14 cellular contexts compared by ENCODE assay signal in the genomic region with DNA sequence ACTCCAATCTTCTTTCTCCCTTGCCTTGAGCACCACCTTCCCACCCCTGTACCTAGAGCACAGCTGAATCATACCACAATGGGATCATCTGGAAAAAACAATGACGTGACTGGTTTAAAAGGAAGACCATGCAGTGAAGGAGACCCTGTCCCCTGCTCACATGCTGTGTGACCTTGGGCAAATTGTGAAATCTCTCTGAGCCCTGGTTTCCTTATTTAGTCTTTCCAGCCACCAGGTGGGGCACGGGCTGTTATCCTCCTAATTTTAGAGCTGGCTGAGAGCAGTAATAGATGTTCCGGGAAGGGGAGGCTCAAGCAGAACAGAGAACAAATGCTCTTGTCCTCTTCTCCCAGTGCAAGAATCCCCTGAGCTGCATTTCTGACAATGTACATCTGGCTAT.
DNase-seq lines count a peak whose midpoint lies in the region; ATAC-seq and TF ChIP-seq lines count a peak whose summit lies in the region.
"Had no signal": no experiment of that assay in that cellular context is flagged by ENCODE, and none has a peak within 500 bp of the region (broad histone marks: within the 10 kb centered on the region; RNA-seq: fewer than 3 reads in every experiment).

No MANE protein-coding gene starts in this region.

- DNase-seq in Right ventricle myocardium superior: peak; percentile 58
- DNase-seq in cardiac septum (ENCODE audit: low spot score): no peak
- DNase-seq in brain microvascular endothelial cell: no peak
- DNase-seq in iPS-NIHi7 (ENCODE audit: extremely low spot score): peak; percentile 50
- no peak for DNase-seq in transverse colon
- DNase-seq: activated naive CD4-positive, alpha-beta T cell treated with anti-CD3 and anti-CD28 coated beads, Interleukin-2, amount 50 U/mL, for 16 hours; mammary epithelial cell; NCI-H1048; OCI-M1 had no signal

- TF ChIP-seq CTCF in brain microvascular endothelial cell (IDR thresholded peaks at IDR 0.05; ENCODE audit: low read depth, low read length, missing control alignments) (peak; percentile 46), transverse colon (IDR thresholded peaks at IDR 0.05) (peak in 2 of 5 experiments; percentile 19 to 29)

- H3K4me1 Mint-ChIP-seq in activated T-helper 17 cell treated with anti-CD3 and anti-CD28 coated beads, Interleukin-2, amount 50 U/mL, for 72 hours: no peaks in the 10 kb centered on the region
- H3K4me1 Mint-ChIP-seq: stimulated activated memory B cell treated with anti-CD40 and anti-IgM and Interleukin-4, amounts not matched to agents 10 μg/mL and 1 μg/mL and 100 μg/mL, for 72 hours had no signal

- H3K9me3 ChIP-seq in transverse colon: no peaks in the 10 kb centered on the region
- H3K9me3 ChIP-seq: BLaER1 had no signal

- peak; percentile 85 for ATAC-seq in Right ventricle myocardium superior (ENCODE audit: poor library complexity)
- ATAC-seq in GM19397 (IDR thresholded peaks at IDR 0.05; ENCODE audit: unreplicated experiment): no peak
- ATAC-seq in activated T-helper 17 cell treated with anti-CD3 and anti-CD28 coated beads, Interleukin-2, amount 50 U/mL, for 72 hours (replicated peaks): no peak
- no peak for ATAC-seq in GM21737 (IDR thresholded peaks at IDR 0.05; ENCODE audit: unreplicated experiment)
- ATAC-seq: stimulated activated memory B cell treated with anti-CD40 and anti-IgM and Interleukin-4, amounts not matched to agents 10 μg/mL and 1 μg/mL and 100 μg/mL, for 72 hours had no signal

- TF ChIP-seq POLR2A in transverse colon (IDR thresholded peaks at IDR 0.05): no peak

- WGBS in transverse colon (ENCODE audit: low coverage in 1 of 2), 2 donors: 61% methylated on average over 3 of the region's 3 CpGs; no CpG with 5 or more reads in 1 of the 2 donors

- intact Hi-C loops in Right ventricle myocardium superior (cut with DNase I) (no loop called here), cardiac septum (cut with DNase I) (no loop called here), transverse colon (cut with DNase I; ENCODE audit: low total_unique reads) (no loop called here)

- in situ Hi-C loops in brain microvascular endothelial cell (cut with HindIII; ENCODE audit: low pct_ligation_motif_present, low sequenced_read_pairs): no loop called here
- in situ Hi-C loops in transverse colon (cut with MboI; ENCODE audit: low pct_ligation_motif_present in 1 of 4, low pct_unique_long_range_greater_than_20kb in 1 of 4, low sequenced_read_pairs in 3 of 4): no loop called here

- H3K36me3 ChIP-seq in brain microvascular endothelial cell (replicated peaks) (no peaks in the 10 kb centered on the region), transverse colon (no peaks in the 10 kb centered on the region)
- H3K36me3 ChIP-seq: BLaER1 had no signal

- no peaks in the 10 kb centered on the region for H3K27me3 ChIP-seq in brain microvascular endothelial cell (replicated peaks)
- no peaks in the 10 kb centered on the region for H3K27me3 ChIP-seq in transverse colon
- H3K27me3 ChIP-seq: BLaER1 had no signal

- H3K27ac ChIP-seq in brain microvascular endothelial cell (no peak overlapping the region), transverse colon (no peak overlapping the region)
- H3K27ac ChIP-seq: BLaER1 had no signal

- no peak overlapping the region for H3K4me3 Mint-ChIP-seq in activated T-helper 17 cell treated with anti-CD3 and anti-CD28 coated beads, Interleukin-2, amount 50 U/mL, for 72 hours
- H3K4me3 Mint-ChIP-seq: stimulated activated memory B cell treated with anti-CD40 and anti-IgM and Interleukin-4, amounts not matched to agents 10 μg/mL and 1 μg/mL and 100 μg/mL, for 72 hours had no signal

- H3K4me3 ChIP-seq in brain microvascular endothelial cell (ENCODE audit: low read depth, low read length) (no peak overlapping the region), transverse colon (no peak overlapping the region)
- H3K4me3 ChIP-seq: BLaER1 had no signal

- H3K4me1 ChIP-seq in transverse colon: peaks cover 0 to 4% (median 0%) of the 10 kb centered on the region in 4 donors
- H3K4me1 ChIP-seq: BLaER1 had no signal

- H3K36me3 Mint-ChIP-seq in activated T-helper 17 cell treated with anti-CD3 and anti-CD28 coated beads, Interleukin-2, amount 50 U/mL, for 72 hours (ENCODE audit: low read depth): no peaks in the 10 kb centered on the region
- H3K36me3 Mint-ChIP-seq: stimulated activated memory B cell treated with anti-CD40 and anti-IgM and Interleukin-4, amounts not matched to agents 10 μg/mL and 1 μg/mL and 100 μg/mL, for 72 hours had no signal

- no peak for TF ChIP-seq EP300 in transverse colon (IDR thresholded peaks at IDR 0.05; ENCODE audit: low read depth)

- no peaks in the 10 kb centered on the region for H3K9me3 Mint-ChIP-seq in activated T-helper 17 cell treated with anti-CD3 and anti-CD28 coated beads, Interleukin-2, amount 50 U/mL, for 72 hours

- H3K27me3 Mint-ChIP-seq in activated T-helper 17 cell treated with anti-CD3 and anti-CD28 coated beads, Interleukin-2, amount 50 U/mL, for 72 hours: peaks cover 7% of the 10 kb centered on the region

- no peak overlapping the region for H3K27ac Mint-ChIP-seq in activated T-helper 17 cell treated with anti-CD3 and anti-CD28 coated beads, Interleukin-2, amount 50 U/mL, for 72 hours
- H3K27ac Mint-ChIP-seq: stimulated activated memory B cell treated with anti-CD40 and anti-IgM and Interleukin-4, amounts not matched to agents 10 μg/mL and 1 μg/mL and 100 μg/mL, for 72 hours had no signal

Comparison
In these comparisons a context has a peak if more than half of its experiments do, and no peak if none do; other contexts are left out.
1. DNase-seq: peak in Right ventricle myocardium superior (single experiment) and iPS-NIHi7 (single experiment); none in cardiac septum (single experiment), brain microvascular endothelial cell (single experiment) and transverse colon (single experiment).